Comparison of ENCODE assay signal across 1 cellular context in the genomic region with DNA sequence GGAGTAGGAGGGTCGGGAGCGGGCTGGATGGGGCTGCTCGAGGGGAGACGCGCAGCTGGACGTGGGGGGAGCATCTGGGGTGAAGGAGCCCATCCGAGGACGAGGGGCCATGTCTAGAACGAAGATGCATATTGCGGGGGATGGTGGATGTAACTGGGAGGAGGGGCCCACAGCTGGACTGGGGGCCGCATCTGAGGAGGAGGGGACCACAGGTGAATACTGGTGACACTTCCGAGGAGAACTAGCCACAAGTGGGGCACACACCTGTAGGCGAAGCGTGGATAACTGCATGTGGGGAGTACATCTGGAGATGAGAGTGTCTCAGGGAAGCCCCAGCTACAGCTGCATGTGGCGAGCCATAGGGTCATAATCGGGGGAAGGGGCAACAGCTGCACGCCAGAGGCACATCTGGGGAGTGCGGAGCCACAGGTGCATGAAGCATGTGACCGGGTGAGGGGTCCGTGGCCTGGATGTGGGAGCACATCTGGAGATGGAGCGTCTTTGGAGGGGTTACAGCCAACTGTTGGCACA.
A peak's percentile ranks its signal among the peaks of the same experiment; 100 is the strongest.
TF ChIP-seq lines count a peak whose summit lies in the region.

No MANE protein-coding gene starts in this region.

TF ChIP-seq in K562, 482 proteins besides CTCF, POLR2A, EP300 and RAD21:
- TF ChIP-seq ZNF740 (CRISPR knock-in tag; IDR thresholded peaks at IDR 0.05) (peak; percentile 82), ZNF740 (tag; IDR thresholded peaks at IDR 0.05) (no peak), CBFA2T2 (conservative IDR thresholded peaks at IDR 0.05) (peak; percentile 20; the same call in 1 of the 2 replicates), PML (IDR thresholded peaks at IDR 0.05; ENCODE audit: low read length) (no peak; the same call in 1 of the 2 replicates), ZNF584 (CRISPR knock-in tag; IDR thresholded peaks at IDR 0.05; ENCODE audit: low read depth) (0 out of 2 replicates have a peak, but pooled peaks have one; percentile 3), ZNF277 (CRISPR knock-in tag; IDR thresholded peaks at IDR 0.05; ENCODE audit: borderline replicate concordance) (no peak), MAX (CRISPR knock-in tag; IDR thresholded peaks at IDR 0.05) (peak; percentile 50; the same call in 1 of the 2 replicates), CBFA2T3 (IDR thresholded peaks at IDR 0.05) (peak; percentile 34; the same call in 1 of the 2 replicates)
- TF ChIP-seq, protein P1, sequence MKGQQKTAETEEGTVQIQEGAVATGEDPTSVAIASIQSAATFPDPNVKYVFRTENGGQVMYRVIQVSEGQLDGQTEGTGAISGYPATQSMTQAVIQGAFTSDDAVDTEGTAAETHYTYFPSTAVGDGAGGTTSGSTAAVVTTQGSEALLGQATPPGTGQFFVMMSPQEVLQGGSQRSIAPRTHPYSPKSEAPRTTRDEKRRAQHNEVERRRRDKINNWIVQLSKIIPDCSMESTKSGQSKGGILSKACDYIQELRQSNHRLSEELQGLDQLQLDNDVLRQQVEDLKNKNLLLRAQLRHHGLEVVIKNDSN (CRISPR knock-in tag; IDR thresholded peaks at IDR 0.05): 0 out of 2 replicates have a peak, but pooled peaks have one; percentile 9
